In the genomic region with DNA sequence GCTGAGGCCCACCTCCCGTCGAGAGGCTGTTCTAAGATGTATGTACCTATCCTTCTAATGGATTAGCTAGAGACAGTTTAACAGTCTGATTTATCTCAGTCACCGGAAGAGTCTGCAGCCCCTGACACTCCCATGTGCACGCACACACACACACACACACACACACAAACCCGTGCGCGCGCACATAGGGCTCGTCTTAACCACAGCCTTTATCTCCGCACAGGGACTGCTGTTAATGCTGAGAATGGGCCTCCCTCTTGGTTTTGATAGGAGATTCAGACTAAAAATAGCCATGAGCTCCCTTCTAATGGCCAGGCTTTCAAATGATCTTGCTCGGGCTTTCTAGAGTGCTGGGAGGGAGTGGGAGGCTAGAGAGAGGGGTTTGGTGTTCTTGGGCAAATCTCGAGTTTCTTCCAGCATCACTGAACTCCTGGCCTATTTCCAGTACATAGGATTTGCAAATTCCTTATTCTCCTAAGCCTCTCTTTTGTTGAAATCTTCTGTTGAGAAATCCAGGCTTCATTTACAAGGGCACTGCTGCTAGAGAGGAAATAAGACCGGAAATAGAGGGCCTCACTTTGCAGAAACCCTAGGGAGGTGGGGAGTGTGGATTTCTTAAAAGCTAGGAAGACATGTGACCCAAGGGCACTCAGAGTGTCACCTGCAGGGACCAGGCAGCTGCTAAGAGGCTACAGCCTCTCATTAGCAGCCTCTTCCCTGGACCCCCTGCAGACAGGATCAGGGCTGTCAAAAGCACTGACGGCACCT, we compare ENCODE assay signal across 9 cellular contexts. TPM values are rescaled to one million over a fixed set of nuclear protein-coding genes. Genes with fewer than 3 reads are reported as not detected.
DNase-seq lines count a peak whose midpoint lies in the region; ATAC-seq and TF ChIP-seq lines count a peak whose summit lies in the region.
"Had no signal": no experiment of that assay in that cellular context is flagged by ENCODE, and none has a peak within 500 bp of the region (broad histone marks: within the 10 kb centered on the region; RNA-seq: fewer than 3 reads in every experiment).

No MANE protein-coding gene starts in this region.

- H3K4me1 Mint-ChIP-seq in stimulated activated naive CD8-positive, alpha-beta T cell treated with anti-CD3 and anti-CD28 coated beads, Interleukin-15, amount 100 ng/mL, for 72 hours: peaks cover 23% of the 10 kb centered on the region
- peaks cover 12% of the 10 kb centered on the region for H3K4me1 Mint-ChIP-seq in T-helper 1 cell treated with Interleukin-12 subunit alpha and Interleukin-12 subunit beta and Interleukin-4 antibody, amounts not matched to agents 30 μg/mL and 1 μg/mL, for 36 hours (ENCODE audit: low read depth)

- no peaks in the 10 kb centered on the region for H3K27me3 ChIP-seq in gastroesophageal sphincter
- H3K27me3 ChIP-seq in psoas muscle (ENCODE audit: insufficient read depth in 3 of 3, low read length in 2 of 3): no peaks in the 10 kb centered on the region
- no peaks in the 10 kb centered on the region for H3K27me3 ChIP-seq in prostate gland (replicated peaks; ENCODE audit: insufficient read depth)

- peaks cover 13% of the 10 kb centered on the region for H3K27me3 Mint-ChIP-seq in stimulated activated naive CD8-positive, alpha-beta T cell treated with anti-CD3 and anti-CD28 coated beads, Interleukin-15, amount 100 ng/mL, for 72 hours
- peaks cover 12% of the 10 kb centered on the region for H3K27me3 Mint-ChIP-seq in T-helper 1 cell treated with Interleukin-12 subunit alpha and Interleukin-12 subunit beta and Interleukin-4 antibody, amounts not matched to agents 30 μg/mL and 1 μg/mL, for 36 hours (ENCODE audit: low read depth)

- no peak for TF ChIP-seq EP300 in gastroesophageal sphincter (IDR thresholded peaks at IDR 0.05)

- H3K4me3 ChIP-seq in gastroesophageal sphincter: no peak overlapping the region
- no peak overlapping the region for H3K4me3 ChIP-seq in psoas muscle
- no peak overlapping the region for H3K4me3 ChIP-seq in prostate gland

- peak; percentile 79 for ATAC-seq in stimulated activated naive CD8-positive, alpha-beta T cell treated with anti-CD3 and anti-CD28 coated beads, Interleukin-15, amount 100 ng/mL, for 72 hours
- no peak for ATAC-seq in stimulated activated naive CD8-positive, alpha-beta T cell treated with anti-CD3 and anti-CD28 coated beads, Interleukin-15, Interleukin-2, amounts not matched to agents 100 U/mL and 50 U/mL, for 24 hours
- ATAC-seq in gastroesophageal sphincter (peak; percentile 40), HG03097 (IDR thresholded peaks at IDR 0.05; ENCODE audit: low FRiP score, unreplicated experiment) (no peak), psoas muscle (no peak), SK-N-SH treated with all-trans-retinoic acid at 6 μM for 48 hours (no peak)

- WGBS in gastroesophageal sphincter (ENCODE audit: low coverage in 1 of 2), 2 donors: 40 to 88% methylated on average over 4 to 8 of the region's 14 CpGs
- 77 to 80% (median 78%) methylated on average over 14 of the region's 14 CpGs for WGBS in psoas muscle, 3 donors
- WGBS in prostate gland: 83% methylated on average over 13 of the region's 14 CpGs

- H3K27ac ChIP-seq in gastroesophageal sphincter (no peak overlapping the region), psoas muscle (no peak overlapping the region), prostate gland (no peak overlapping the region)

- no peaks in the 10 kb centered on the region for H3K36me3 Mint-ChIP-seq in T-helper 1 cell treated with Interleukin-12 subunit alpha and Interleukin-12 subunit beta and Interleukin-4 antibody, amounts not matched to agents 30 μg/mL and 1 μg/mL, for 36 hours (ENCODE audit: low read depth)

- H3K9me3 ChIP-seq in gastroesophageal sphincter: no peaks in the 10 kb centered on the region
- no peaks in the 10 kb centered on the region for H3K9me3 ChIP-seq in psoas muscle
- no peaks in the 10 kb centered on the region for H3K9me3 ChIP-seq in prostate gland

- TF ChIP-seq CTCF in gastroesophageal sphincter (IDR thresholded peaks at IDR 0.05): no peak
- TF ChIP-seq CTCF in psoas muscle (IDR thresholded peaks at IDR 0.05): no peak
- no peak for TF ChIP-seq CTCF in prostate gland (IDR thresholded peaks at IDR 0.05)

- H3K4me1 ChIP-seq in gastroesophageal sphincter: peaks cover 0 to 19% (median 0%) of the 10 kb centered on the region in 3 donors
- H3K4me1 ChIP-seq in psoas muscle: peaks cover 5% of the 10 kb centered on the region
- no peaks in the 10 kb centered on the region for H3K4me1 ChIP-seq in prostate gland (replicated peaks)

- H3K36me3 ChIP-seq in gastroesophageal sphincter (no peaks in the 10 kb centered on the region), psoas muscle (ENCODE audit: insufficient read depth in 1 of 2, low read depth in 1 of 2) (no peaks in the 10 kb centered on the region), prostate gland (no peaks in the 10 kb centered on the region)

- peak in 1 of 2 donors; percentile 23 for DNase-seq in stimulated activated naive CD8-positive, alpha-beta T cell treated with anti-CD3 and anti-CD28 coated beads, Interleukin-15, amount 100 ng/mL, for 72 hours
- no peak for DNase-seq in stimulated activated naive CD8-positive, alpha-beta T cell treated with anti-CD3 and anti-CD28 coated beads, Interleukin-15, Interleukin-2, amounts not matched to agents 100 U/mL and 50 U/mL, for 24 hours
- no peak for DNase-seq in psoas muscle
- no peak for DNase-seq in prostate gland (ENCODE audit: low spot score)
- DNase-seq: Calu3 had no signal

- H3K9me3 Mint-ChIP-seq in stimulated activated naive CD8-positive, alpha-beta T cell treated with anti-CD3 and anti-CD28 coated beads, Interleukin-15, amount 100 ng/mL, for 72 hours: peaks cover 0 to 19% of the 10 kb centered on the region in 2 donors
- no peaks in the 10 kb centered on the region for H3K9me3 Mint-ChIP-seq in T-helper 1 cell treated with Interleukin-12 subunit alpha and Interleukin-12 subunit beta and Interleukin-4 antibody, amounts not matched to agents 30 μg/mL and 1 μg/mL, for 36 hours

- peak overlapping the region; percentile 89 to 95 for H3K27ac Mint-ChIP-seq in stimulated activated naive CD8-positive, alpha-beta T cell treated with anti-CD3 and anti-CD28 coated beads, Interleukin-15, amount 100 ng/mL, for 72 hours
- H3K27ac Mint-ChIP-seq in T-helper 1 cell treated with Interleukin-12 subunit alpha and Interleukin-12 subunit beta and Interleukin-4 antibody, amounts not matched to agents 30 μg/mL and 1 μg/mL, for 36 hours: peak overlapping the region; percentile 78

- peak overlapping the region; percentile 29 to 35 for H3K4me3 Mint-ChIP-seq in stimulated activated naive CD8-positive, alpha-beta T cell treated with anti-CD3 and anti-CD28 coated beads, Interleukin-15, amount 100 ng/mL, for 72 hours
- H3K4me3 Mint-ChIP-seq in T-helper 1 cell treated with Interleukin-12 subunit alpha and Interleukin-12 subunit beta and Interleukin-4 antibody, amounts not matched to agents 30 μg/mL and 1 μg/mL, for 36 hours: peak overlapping the region; percentile 28

- intact Hi-C loops in psoas muscle (cut with DNase I): no loop called here
- intact Hi-C loops in prostate gland (cut with DNase I): no loop called here

- no peak for TF ChIP-seq POLR2A in gastroesophageal sphincter (IDR thresholded peaks at IDR 0.05)
- no peak for TF ChIP-seq POLR2A in prostate gland (IDR thresholded peaks at IDR 0.05)

TF ChIP-seq in SK-N-SH treated with all-trans-retinoic acid at 6 μM for 48 hours, 23 proteins besides CTCF, POLR2A, EP300 and RAD21 (continues in another document):
- TF ChIP-seq ZC3H10 (CRISPR knock-in tag; IDR thresholded peaks at IDR 0.05): no peak
- TF ChIP-seq OSR1 (CRISPR knock-in tag; IDR thresholded peaks at IDR 0.05): no peak
- TF ChIP-seq, protein P1, sequence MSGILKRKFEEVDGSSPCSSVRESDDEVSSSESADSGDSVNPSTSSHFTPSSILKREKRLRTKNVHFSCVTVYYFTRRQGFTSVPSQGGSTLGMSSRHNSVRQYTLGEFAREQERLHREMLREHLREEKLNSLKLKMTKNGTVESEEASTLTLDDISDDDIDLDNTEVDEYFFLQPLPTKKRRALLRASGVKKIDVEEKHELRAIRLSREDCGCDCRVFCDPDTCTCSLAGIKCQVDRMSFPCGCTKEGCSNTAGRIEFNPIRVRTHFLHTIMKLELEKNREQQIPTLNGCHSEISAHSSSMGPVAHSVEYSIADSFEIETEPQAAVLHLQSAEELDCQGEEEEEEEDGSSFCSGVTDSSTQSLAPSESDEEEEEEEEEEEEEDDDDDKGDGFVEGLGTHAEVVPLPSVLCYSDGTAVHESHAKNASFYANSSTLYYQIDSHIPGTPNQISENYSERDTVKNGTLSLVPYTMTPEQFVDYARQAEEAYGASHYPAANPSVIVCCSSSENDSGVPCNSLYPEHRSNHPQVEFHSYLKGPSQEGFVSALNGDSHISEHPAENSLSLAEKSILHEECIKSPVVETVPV (CRISPR knock-in tag; IDR thresholded peaks at IDR 0.05): no peak
- TF ChIP-seq CSDC2 (CRISPR knock-in tag; IDR thresholded peaks at IDR 0.05): no peak
- TF ChIP-seq ESRRG (CRISPR knock-in tag; IDR thresholded peaks at IDR 0.05): no peak
- TF ChIP-seq ISL1 (CRISPR knock-in tag; IDR thresholded peaks at IDR 0.05): no peak
- TF ChIP-seq GLIS3 (CRISPR knock-in tag; IDR thresholded peaks at IDR 0.05): no peak
- TF ChIP-seq PPARA (CRISPR knock-in tag; IDR thresholded peaks at IDR 0.05; ENCODE audit: borderline replicate concordance): no peak
- TF ChIP-seq, protein P2, sequence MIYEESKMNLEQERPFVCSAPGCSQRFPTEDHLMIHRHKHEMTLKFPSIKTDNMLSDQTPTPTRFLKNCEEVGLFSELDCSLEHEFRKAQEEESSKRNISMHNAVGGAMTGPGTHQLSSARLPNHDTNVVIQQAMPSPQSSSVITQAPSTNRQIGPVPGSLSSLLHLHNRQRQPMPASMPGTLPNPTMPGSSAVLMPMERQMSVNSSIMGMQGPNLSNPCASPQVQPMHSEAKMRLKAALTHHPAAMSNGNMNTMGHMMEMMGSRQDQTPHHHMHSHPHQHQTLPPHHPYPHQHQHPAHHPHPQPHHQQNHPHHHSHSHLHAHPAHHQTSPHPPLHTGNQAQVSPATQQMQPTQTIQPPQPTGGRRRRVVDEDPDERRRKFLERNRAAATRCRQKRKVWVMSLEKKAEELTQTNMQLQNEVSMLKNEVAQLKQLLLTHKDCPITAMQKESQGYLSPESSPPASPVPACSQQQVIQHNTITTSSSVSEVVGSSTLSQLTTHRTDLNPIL (CRISPR knock-in tag; IDR thresholded peaks at IDR 0.05; ENCODE audit: low read depth): no peak
- TF ChIP-seq SNAI2 (CRISPR knock-in tag; IDR thresholded peaks at IDR 0.05): no peak

RNA-seq across cellular contexts. Expression of a gene that starts 2.4 kb away (rescaled TPM):
- total RNA-seq in gastroesophageal sphincter: under 1 TPM in 1 of 4 donors, not detected in 3; 0.35 TPM
- total RNA-seq in psoas muscle: not detected
- not detected for polyA plus RNA-seq in psoas muscle
- 1 to 10 TPM in 1 of 2 donors, not detected in 1; 1.6 TPM for total RNA-seq in prostate gland
- total RNA-seq: Calu3 had no signal

RNA-seq across cellular contexts. Expression of a gene that starts 46.1 kb away (rescaled TPM):
- 10 to 100 TPM; 23.5 to 57.7 (median 31.6) TPM for total RNA-seq in gastroesophageal sphincter
- 10 to 100 TPM; 15.2 to 44.0 (median 30.5) TPM for total RNA-seq in psoas muscle
- 10 to 100 TPM; 11.1 to 18.9 (median 17.0) TPM for polyA plus RNA-seq in psoas muscle
- total RNA-seq in prostate gland: 10 to 100 TPM in 1 of 2 donors, 1 to 10 TPM in 1; 6.1 to 31.0 TPM

Comparison
In these comparisons a context has a peak if more than half of its experiments do, and no peak if none do; other contexts are left out.
1. ATAC-seq: peak in stimulated activated naive CD8-positive, alpha-beta T cell treated with anti-CD3 and anti-CD28 coated beads, Interleukin-15, amount 100 ng/mL, for 72 hours (single experiment) and gastroesophageal sphincter (single experiment); none in stimulated activated naive CD8-positive, alpha-beta T cell treated with anti-CD3 and anti-CD28 coated beads, Interleukin-15, Interleukin-2, amounts not matched to agents 100 U/mL and 50 U/mL, for 24 hours (single experiment), HG03097 (single experiment), psoas muscle (0 of 4) and SK-N-SH treated with all-trans-retinoic acid at 6 μM for 48 hours (single experiment).